Comparison of ENCODE assay signal across 1 cellular context in the genomic region with DNA sequence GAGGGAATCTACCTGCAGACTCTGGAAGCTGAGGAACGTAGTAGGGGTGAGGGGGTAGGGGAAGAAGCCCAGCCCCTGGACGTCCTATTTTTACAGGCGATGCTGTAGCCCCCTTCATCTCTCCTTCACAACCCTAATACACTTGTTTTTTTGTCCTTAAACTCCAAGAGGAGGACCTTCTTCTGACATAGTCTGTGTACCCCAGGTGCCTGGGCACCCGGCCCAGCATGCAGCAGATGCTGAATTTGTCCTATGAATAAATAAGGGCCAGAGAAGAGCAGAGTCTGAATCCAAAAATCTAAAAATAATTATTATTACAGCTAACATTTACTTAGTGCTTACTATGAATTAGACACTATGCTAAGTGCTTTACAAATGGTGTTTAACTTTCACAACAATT.
TF ChIP-seq lines count a peak whose summit lies in the region.

No MANE protein-coding gene starts in this region.

TF ChIP-seq in SK-N-SH, 30 proteins besides CTCF, POLR2A, EP300 and RAD21 (continued from another document):
- TF ChIP-seq, protein P1, sequence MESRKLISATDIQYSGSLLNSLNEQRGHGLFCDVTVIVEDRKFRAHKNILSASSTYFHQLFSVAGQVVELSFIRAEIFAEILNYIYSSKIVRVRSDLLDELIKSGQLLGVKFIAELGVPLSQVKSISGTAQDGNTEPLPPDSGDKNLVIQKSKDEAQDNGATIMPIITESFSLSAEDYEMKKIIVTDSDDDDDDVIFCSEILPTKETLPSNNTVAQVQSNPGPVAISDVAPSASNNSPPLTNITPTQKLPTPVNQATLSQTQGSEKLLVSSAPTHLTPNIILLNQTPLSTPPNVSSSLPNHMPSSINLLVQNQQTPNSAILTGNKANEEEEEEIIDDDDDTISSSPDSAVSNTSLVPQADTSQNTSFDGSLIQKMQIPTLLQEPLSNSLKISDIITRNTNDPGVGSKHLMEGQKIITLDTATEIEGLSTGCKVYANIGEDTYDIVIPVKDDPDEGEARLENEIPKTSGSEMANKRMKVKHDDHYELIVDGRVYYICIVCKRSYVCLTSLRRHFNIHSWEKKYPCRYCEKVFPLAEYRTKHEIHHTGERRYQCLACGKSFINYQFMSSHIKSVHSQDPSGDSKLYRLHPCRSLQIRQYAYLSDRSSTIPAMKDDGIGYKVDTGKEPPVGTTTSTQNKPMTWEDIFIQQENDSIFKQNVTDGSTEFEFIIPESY (IDR thresholded peaks at IDR 0.05; ENCODE audit: borderline replicate concordance, low read depth), result no peak
- TF ChIP-seq RCOR1 (IDR thresholded peaks at IDR 0.05; ENCODE audit: low read length), result no peak
- no peak for TF ChIP-seq FOSL2 (IDR thresholded peaks at IDR 0.05; ENCODE audit: borderline replicate concordance, low read depth)
TF ChIP-seq in SK-N-SH: peak in this region for 0.
